ENCODE assay signal across 8 cellular contexts in genomic region chr7:19051767-19052375, GRCh38.
A peak's percentile ranks its signal among the peaks of the same experiment; 100 is the strongest.
DNase-seq lines count a peak whose midpoint lies in the region; ATAC-seq and TF ChIP-seq lines count a peak whose summit lies in the region.

No MANE protein-coding gene starts in this region.

- H3K9me3 ChIP-seq in left ventricle myocardium inferior (replicated peaks): peaks cover 41% of the 10 kb centered on the region

- H3K4me3 ChIP-seq in left ventricle myocardium inferior (no peak overlapping the region), lower leg skin (ENCODE audit: low read depth, poor library complexity, severe bottlenecking) (no peak overlapping the region)
- H3K4me3 ChIP-seq in Jurkat, Clone E6-1 (ENCODE audit: low read length): no peak overlapping the region

- no peaks in the 10 kb centered on the region for H3K4me1 ChIP-seq in left ventricle myocardium inferior

- intact Hi-C loops in left ventricle myocardium inferior (cut with micrococcal nuclease): no loop called here
- intact Hi-C loops in left ventricle myocardium superior (cut with micrococcal nuclease): no loop called here
- intact Hi-C loops in lower leg skin (cut with DNase I; ENCODE audit: low total_unique reads): no loop called here

- no peaks in the 10 kb centered on the region for H3K36me3 ChIP-seq in left ventricle myocardium inferior

- no peak overlapping the region for H3K27ac ChIP-seq in left ventricle myocardium inferior (replicated peaks)

- TF ChIP-seq CTCF in left ventricle myocardium inferior (IDR thresholded peaks at IDR 0.05; ENCODE audit: borderline replicate concordance): peak; percentile 80
- TF ChIP-seq CTCF in lower leg skin (IDR thresholded peaks at IDR 0.05): no peak

- 66 to 73% methylated on average over 7 of the region's 7 CpGs for WGBS in lower leg skin, 2 donors

- DNase-seq in left ventricle myocardium inferior (peak; percentile 16), left ventricle myocardium superior (no peak), glomerular endothelial cell (ENCODE audit: extremely low read depth, low read depth, low spot score) (peak; percentile 5), lower leg skin (ENCODE audit: low spot score in 2 of 2) (no peak)
- peak; percentile 32 for DNase-seq in Jurkat, Clone E6-1 (ENCODE audit: low read depth, low spot score)
- peak; percentile 40 for DNase-seq in activated CD4-positive, alpha-beta T cell treated with anti-CD3 and anti-CD28 coated beads for 48 hours
- DNase-seq in stimulated activated CD4-positive, alpha-beta T cell treated with anti-CD3 and anti-CD28 coated beads, TNF-alpha, amount 100 ng/mL, for 24 hours (ENCODE audit: low read depth in 3 of 3): peak in 2 of 3 experiments; percentile 2 to 13

- TF ChIP-seq POLR2A in lower leg skin (IDR thresholded peaks at IDR 0.05): no peak

- ATAC-seq in left ventricle myocardium superior (no peak), GM21717 (IDR thresholded peaks at IDR 0.05; ENCODE audit: unreplicated experiment) (peak; percentile 81)

- no peaks in the 10 kb centered on the region for H3K27me3 ChIP-seq in left ventricle myocardium inferior (ENCODE audit: low read depth)

Comparison
In these comparisons a context has a peak if more than half of its experiments do, and no peak if none do; other contexts are left out.
1. DNase-seq: peak in left ventricle myocardium inferior (single experiment), Jurkat, Clone E6-1 (single experiment), activated CD4-positive, alpha-beta T cell treated with anti-CD3 and anti-CD28 coated beads for 48 hours (single experiment), glomerular endothelial cell (single experiment) and stimulated activated CD4-positive, alpha-beta T cell treated with anti-CD3 and anti-CD28 coated beads, TNF-alpha, amount 100 ng/mL, for 24 hours (2 of 3); none in left ventricle myocardium superior (single experiment) and lower leg skin (0 of 2).